21 cellular contexts compared by ENCODE assay signal in the genomic region with DNA sequence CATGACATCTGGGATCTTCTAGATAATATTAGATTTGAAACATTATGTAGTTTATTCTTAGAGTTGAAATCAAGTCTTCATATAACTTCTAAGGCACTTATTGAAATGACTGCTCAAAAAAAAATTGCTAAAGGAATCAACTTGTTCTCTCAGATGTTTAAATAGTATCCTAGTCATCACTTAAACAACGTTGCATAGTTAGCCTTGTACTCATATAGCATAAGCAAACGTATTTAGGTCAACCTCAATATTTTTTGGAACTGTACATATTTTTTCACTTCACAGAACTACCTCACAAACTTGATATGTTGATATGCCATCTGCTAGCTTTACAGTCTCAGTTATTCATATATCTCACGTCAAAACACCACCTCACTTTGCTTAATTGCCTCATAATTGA. TPM values are rescaled to one million over a fixed set of nuclear protein-coding genes. Genes with fewer than 3 reads are reported as not detected.
DNase-seq lines count a peak whose midpoint lies in the region; FAIRE-seq and TF ChIP-seq lines count a peak whose summit lies in the region.
"Had no signal": no experiment of that assay in that cellular context is flagged by ENCODE, and none has a peak within 500 bp of the region (broad histone marks: within the 10 kb centered on the region; RNA-seq: fewer than 3 reads in every experiment).

No MANE protein-coding gene starts in this region.

- H3K4me1 ChIP-seq in breast epithelium, result no peaks in the 10 kb centered on the region
- H3K4me1 ChIP-seq: right lobe of liver had no signal

- H3K27ac ChIP-seq in breast epithelium, result no peak overlapping the region
- H3K27ac ChIP-seq: hepatocyte, ovary, right lobe of liver had no signal

- TF ChIP-seq POLR2A in H54 (IDR thresholded peaks at IDR 0.05; ENCODE audit: low read depth, low read length) (no peak), breast epithelium (IDR thresholded peaks at IDR 0.05) (no peak)

- FAIRE-seq in H54 (lab: Jason Lieb, UNC), result peak; percentile 66

- H3K27me3 ChIP-seq in breast epithelium, result no peaks in the 10 kb centered on the region
- H3K27me3 ChIP-seq: hepatocyte, MG63, ovary, right lobe of liver had no signal

- H3K4me3 ChIP-seq in AG04449 (ENCODE audit: low read depth, low read length) (no peak overlapping the region), astrocyte of the spinal cord (ENCODE audit: low read depth, low read length) (no peak overlapping the region), breast epithelium (no peak overlapping the region)
- H3K4me3 ChIP-seq: GM23338, hepatocyte, K562, MG63, ovary, right lobe of liver had no signal

- intact Hi-C loops in breast epithelium (cut with DNase I; ENCODE audit: low total_unique reads), result loop anchor here (2.0 to 10.0 kb wide), 2 partner anchors 44 to 688 kb away; no protein-coding TSS in a partner anchor

- DNase-seq in AG04449 (ENCODE audit: low read depth, low spot score) (peak; percentile 50), H54 (ENCODE audit: insufficient read length, low spot score) (no peak), astrocyte of the spinal cord (ENCODE audit: low read depth, low spot score) (peak; percentile 36), inferior parietal cortex (ENCODE audit: extremely low spot score) (peak; percentile 2), breast epithelium (ENCODE audit: low spot score in 2 of 2) (no peak), NCI-H2227 (lab: John Stamatoyannopoulos, UW; ENCODE audit: unreplicated experiment) (no peak), glomerular visceral epithelial cell (ENCODE audit: extremely low spot score) (no peak), NCI-H1694 (lab: John Stamatoyannopoulos, UW) (no peak)
- DNase-seq: activated CD4-positive, alpha-beta memory T cell treated with anti-CD3 and anti-CD28 coated beads, Interleukin-2, amount 10 ng/mL, durations not matched to agents 7 days and 5 days; activated effector memory CD4-positive, alpha-beta T cell treated with Interleukin-2 at 50 U/mL for 16 hours; activated naive CD8-positive, alpha-beta T cell treated with anti-CD3 and anti-CD28 coated beads, Interleukin-2, amount 10 ng/mL, durations not matched to agents 7 days and 5 days; cortex of kidney; GDM1; MG63; ovary; right lobe of liver; stimulated activated naive CD8-positive, alpha-beta T cell treated with anti-CD3 and anti-CD28 coated beads, Interleukin-15, Interleukin-2, amounts not matched to agents 100 U/mL and 50 U/mL, for 24 hours; T1000 had no signal

- TF ChIP-seq CTCF in AG04449 (IDR thresholded peaks at IDR 0.05; ENCODE audit: insufficient read depth, low read length, missing control alignments) (no peak), astrocyte of the spinal cord (IDR thresholded peaks at IDR 0.05; ENCODE audit: low read depth, low read length) (no peak), breast epithelium (IDR thresholded peaks at IDR 0.05) (no peak)

- CTCF ChIA-PET in AG04449 (lab: Yijun Ruan, JAX), result no interaction called here

- POLR2A ChIA-PET in AG04449 (lab: Yijun Ruan, JAX), result no interaction called here

- in situ Hi-C loops in astrocyte of the spinal cord (cut with HindIII; ENCODE audit: low sequenced_read_pairs), result no loop called here

- H3K9me3 ChIP-seq in breast epithelium, result no peaks in the 10 kb centered on the region
- H3K9me3 ChIP-seq: MG63, ovary, right lobe of liver had no signal

- no peaks in the 10 kb centered on the region for H3K36me3 ChIP-seq in breast epithelium
- H3K36me3 ChIP-seq: MG63, ovary, right lobe of liver had no signal

RNA-seq across cellular contexts. Expression of a gene that starts 47.1 kb away (rescaled TPM):
- total RNA-seq in breast epithelium, result 10 to 100 TPM; 45.6 to 81.5 (median 54.1) TPM

Comparison
In these comparisons a context has a peak if more than half of its experiments do, and no peak if none do; other contexts are left out.
1. DNase-seq: peak in AG04449 (single experiment), astrocyte of the spinal cord (single experiment) and inferior parietal cortex (single experiment); none in H54 (single experiment), breast epithelium (0 of 2), NCI-H2227 (single experiment), glomerular visceral epithelial cell (single experiment) and NCI-H1694 (single experiment).